ENCODE assay signal across 18 cellular contexts in genomic region chr3:164962610-164963009, GRCh38.
"Had no signal": no experiment of that assay in that cellular context is flagged by ENCODE, and none has a peak within 500 bp of the region (broad histone marks: within the 10 kb centered on the region; RNA-seq: fewer than 3 reads in every experiment).

No MANE protein-coding gene starts in this region.

- H3K9ac ChIP-seq: SK-N-SH had no signal

- H3K9me2 ChIP-seq: SK-N-SH had no signal

- H3K9me3 ChIP-seq: SK-N-SH had no signal

- ATAC-seq: Panc1, PC-3 had no signal

- DNase-seq: KBM-7, NCI-H1092, NCI-H1105 treated with DMSO at 0.1 percent for 48 hours, NCI-H1417 treated with DMSO at 0.1 percent for 48 hours, NCI-H146, NCI-H1694 treated with DMSO at 0.1 percent for 48 hours, NCI-H1930, NCI-H2081, NCI-H2107, NCI-H2227 treated with DMSO at 0.1 percent for 48 hours, NCI-H526 treated with DMSO at 0.1 percent for 48 hours, NCI-H748 treated with DMSO at 0.1 percent for 48 hours, PC-3, SHP77, SK-N-SH had no signal

- H3K27ac ChIP-seq: HL-60, RWPE1 had no signal

- H3K4me2 ChIP-seq: SK-N-SH had no signal
